In the genomic region with DNA sequence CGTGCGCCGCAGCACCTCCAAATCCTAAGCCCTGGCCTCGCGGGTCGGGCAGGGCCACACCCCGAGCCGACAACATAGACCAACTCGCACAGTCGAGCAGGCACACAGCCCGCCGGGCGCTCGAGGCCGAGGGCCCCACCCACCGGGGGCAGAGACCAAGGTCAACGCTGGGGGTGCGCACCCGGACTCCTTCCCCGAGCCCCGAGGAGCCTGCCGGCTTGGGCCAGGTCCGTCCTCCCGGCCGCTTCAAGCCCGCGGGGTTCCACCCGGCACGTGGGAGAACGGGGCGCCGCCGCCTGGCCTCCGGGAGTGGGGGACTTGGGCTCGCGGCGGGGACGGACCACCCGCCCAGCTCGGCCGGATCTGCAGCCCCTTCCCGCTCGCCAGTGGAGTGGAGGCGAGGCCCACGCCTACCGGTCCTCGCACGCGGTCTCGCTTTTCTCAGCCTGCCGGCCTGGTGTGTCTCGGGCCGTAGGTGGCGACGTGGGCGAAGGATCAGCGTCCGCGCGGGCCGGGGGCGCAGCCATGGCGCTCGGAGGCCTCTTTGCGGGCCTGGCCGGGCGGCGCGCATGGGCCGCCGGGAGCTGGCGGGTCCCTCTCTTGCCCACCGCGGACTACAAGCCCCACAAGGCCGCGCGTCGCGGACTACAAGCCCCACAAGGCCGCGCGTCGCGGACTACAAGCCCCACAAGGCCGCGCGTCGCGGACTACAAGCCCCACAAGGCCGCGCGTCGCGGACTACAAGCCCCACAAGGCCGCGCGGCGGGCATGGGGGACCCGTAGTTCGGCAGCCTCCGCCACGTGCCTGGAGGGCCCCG, we compare ENCODE assay signal across 8 cellular contexts. TPM values are rescaled to one million over a fixed set of nuclear protein-coding genes. Genes with fewer than 3 reads are reported as not detected.
A peak's percentile ranks its signal among the peaks of the same experiment; 100 is the strongest.
DNase-seq lines count a peak whose midpoint lies in the region; ATAC-seq and TF ChIP-seq lines count a peak whose summit lies in the region.

Gene UCKL1 (minus strand): TSS at position 571 of the 818 bp plus-strand sequence. CDS start 44 bp downstream, at position 527.

- H3K4me3 Mint-ChIP-seq in CD14-positive monocyte, result peak within 1 kb of the TSS; percentile 79 to 85
- H3K4me3 Mint-ChIP-seq in mesothelial cell of epicardium, result peak within 1 kb of the TSS; percentile 78

- ATAC-seq in HG03457 (IDR thresholded peaks at IDR 0.05; ENCODE audit: unreplicated experiment), result peak; percentile 47

- H3K36me3 Mint-ChIP-seq in CD14-positive monocyte (peaks cover 2 to 3% of the 10 kb centered on the region in 2 donors), mesothelial cell of epicardium (peaks cover 2% of the 10 kb centered on the region)

- peak; percentile 88 for DNase-seq in CD14-positive monocyte (ENCODE audit: low spot score)
- peak; percentile 91 for DNase-seq in GM19240 (ENCODE audit: insufficient read length, low spot score)
- peak; percentile 76 to 89 for DNase-seq in NOMO-1 (lab: John Stamatoyannopoulos, UW; ENCODE audit: unreplicated experiment in 2 of 2)
- peak; percentile 59 for DNase-seq in activated CD8-positive, alpha-beta memory T cell treated with anti-CD3 and anti-CD28 coated beads, Interleukin-2, amount 50 U/mL, for 1 hour (ENCODE audit: extremely low read depth)
- peak; percentile 86 to 91 for DNase-seq in mesothelial cell of epicardium (ENCODE audit: low spot score in 2 of 2, unreplicated experiment in 2 of 2)
- DNase-seq in stimulated activated CD8-positive, alpha-beta memory T cell treated with anti-CD3 and anti-CD28 coated beads, Interleukin-15, amount 100 ng/mL, for 4 hours (ENCODE audit: low read depth in 2 of 2), result peak; percentile 78 to 79

- peak; percentile 38 for TF ChIP-seq CTCF in CD14-positive monocyte (IDR thresholded peaks at IDR 0.05)
- no peak for TF ChIP-seq CTCF in mesothelial cell of epicardium (IDR thresholded peaks at IDR 0.05; ENCODE audit: unreplicated experiment)

- in situ Hi-C loops in endometrial microvascular endothelial cells (cut with HindIII; ENCODE audit: inconsistent ontology term, low pct_unique_long_range_greater_than_20kb, low sequenced_read_pairs), result no loop called here

- intact Hi-C loops in CD14-positive monocyte (cut with micrococcal nuclease), result loop anchor here in 1 of 2 donors (1.0 to 5.0 kb wide), 4 partner anchors 24 to 249 kb away; partner anchors contain the start of genes ARFRP1, DNAJC5, TCEA2 and ZGPAT

- H3K4me1 Mint-ChIP-seq in CD14-positive monocyte, result peaks cover 30% of the 10 kb centered on the region
- peaks cover 21% of the 10 kb centered on the region for H3K4me1 Mint-ChIP-seq in mesothelial cell of epicardium

- H3K27ac Mint-ChIP-seq in CD14-positive monocyte, result peak within 1 kb of the TSS; percentile 11 to 90 (median 74)
- peak within 1 kb of the TSS; percentile 75 for H3K27ac Mint-ChIP-seq in mesothelial cell of epicardium

- H3K9me3 Mint-ChIP-seq in CD14-positive monocyte (no peaks in the 10 kb centered on the region), mesothelial cell of epicardium (no peaks in the 10 kb centered on the region)

- H3K27me3 Mint-ChIP-seq in CD14-positive monocyte (ENCODE audit: low read depth in 3 of 3), result peaks cover 0 to 5% (median 2%) of the 10 kb centered on the region in 3 donors
- H3K27me3 Mint-ChIP-seq in mesothelial cell of epicardium (ENCODE audit: low read depth), result no peaks in the 10 kb centered on the region

RNA-seq across cellular contexts. Expression of gene UCKL1, which starts in this region (rescaled TPM):
- 10 to 100 TPM; 10.9 to 14.5 TPM for polyA plus RNA-seq in CD14-positive monocyte
- total RNA-seq in endometrial microvascular endothelial cells (ENCODE audit: inconsistent ontology term), result 19.3 TPM
- total RNA-seq in mesothelial cell of epicardium, result 56.8 to 60.0 TPM (median 58.0 TPM) in 3 replicates

Comparison
In these comparisons a context has a peak if more than half of its experiments do, and no peak if none do; other contexts are left out.
1. Peak in every context shown above with its lines: DNase-seq and ATAC-seq.